In genomic region chr12:113936460-113936859, GRCh38 we compare ENCODE assay signal across 1 cellular context.
TF ChIP-seq lines count a peak whose summit lies in the region.

No MANE protein-coding gene starts in this region.

TF ChIP-seq in HCT116, 20 proteins besides CTCF, POLR2A, EP300 and RAD21 (continued from another document):
- TF ChIP-seq REST (IDR thresholded peaks at IDR 0.05; ENCODE audit: low read depth) (no peak), YY1 (IDR thresholded peaks at IDR 0.05; ENCODE audit: extremely low read depth, insufficient replicate concordance, low read depth, low read length) (no peak), JUND (IDR thresholded peaks at IDR 0.05) (no peak), SIN3A (IDR thresholded peaks at IDR 0.05; ENCODE audit: low read depth) (no peak), POLR2AphosphoS5 (IDR thresholded peaks at IDR 0.05; ENCODE audit: low read depth, low read length) (no peak), CBX3 (IDR thresholded peaks at IDR 0.05; ENCODE audit: low read depth) (no peak), ATF3 (IDR thresholded peaks at IDR 0.05) (no peak), SRF (IDR thresholded peaks at IDR 0.05; ENCODE audit: low read depth) (no peak), ZNF274 (IDR thresholded peaks at IDR 0.05; ENCODE audit: low read depth, low read length) (no peak), ZFX (IDR thresholded peaks at IDR 0.05) (no peak), TCF7L2 (IDR thresholded peaks at IDR 0.05; ENCODE audit: borderline replicate concordance, extremely low read depth, insufficient read depth, insufficient read length) (no peak), FOSL1 (IDR thresholded peaks at IDR 0.05; ENCODE audit: low read depth) (no peak), CEBPB (IDR thresholded peaks at IDR 0.05; ENCODE audit: low read depth) (no peak), MAX (IDR thresholded peaks at IDR 0.05) (no peak), ZBTB33 (IDR thresholded peaks at IDR 0.05; ENCODE audit: extremely low read depth, insufficient replicate concordance, low read length) (no peak), EZH2phosphoT487 (IDR thresholded peaks at IDR 0.05; ENCODE audit: borderline replicate concordance) (no peak)
